Comparison of ENCODE assay signal across 9 cellular contexts in the genomic region with DNA sequence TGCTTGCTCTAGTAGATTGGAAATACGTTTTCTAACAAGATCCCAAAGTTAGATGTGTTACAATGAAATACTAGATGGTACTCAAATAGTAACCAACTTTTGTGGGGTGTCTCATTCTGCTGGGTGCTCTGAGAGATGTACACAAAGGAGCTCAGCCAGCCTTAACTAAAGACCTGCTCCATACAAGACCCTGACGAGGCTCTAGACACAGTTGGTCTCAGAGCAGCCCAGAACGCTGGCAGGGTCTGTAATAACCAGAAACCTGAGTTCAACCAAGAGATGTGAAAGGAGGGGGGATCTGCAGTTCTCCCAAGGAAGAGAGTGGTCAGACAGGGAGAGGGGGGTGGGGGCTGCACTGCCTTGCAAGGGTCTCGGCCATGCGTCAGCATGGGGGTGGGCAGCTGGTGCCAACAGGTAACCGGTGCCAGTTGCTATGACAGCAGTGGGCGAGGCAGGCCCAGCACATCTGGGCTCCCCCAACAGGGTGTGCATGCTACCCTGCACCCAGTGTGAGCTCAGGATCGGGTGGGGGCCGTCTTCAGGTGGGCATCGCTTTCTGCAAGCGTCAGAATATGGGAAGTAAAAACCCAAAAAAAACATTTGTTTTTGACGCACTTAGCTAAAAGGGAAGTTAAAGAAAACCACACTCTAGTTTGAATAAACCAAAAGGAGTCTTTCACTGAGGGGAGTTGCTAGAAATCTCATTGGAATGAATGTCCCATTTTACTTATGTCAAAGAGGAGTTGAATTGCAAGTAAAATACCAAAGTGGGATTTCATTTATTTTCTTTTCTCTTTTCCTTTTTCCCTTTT.
DNase-seq lines count a peak whose midpoint lies in the region; ATAC-seq and TF ChIP-seq lines count a peak whose summit lies in the region.
"Had no signal": no experiment of that assay in that cellular context is flagged by ENCODE, and none has a peak within 500 bp of the region (broad histone marks: within the 10 kb centered on the region; RNA-seq: fewer than 3 reads in every experiment).

No MANE protein-coding gene starts in this region.

- intact Hi-C loops in sigmoid colon (cut with DNase I): no loop called here

- 58 to 81% methylated on average over 12 of the region's 12 CpGs for WGBS in sigmoid colon, 2 donors

- peak; percentile 55 for ATAC-seq in GM19035 (IDR thresholded peaks at IDR 0.05; ENCODE audit: unreplicated experiment)
- peak; percentile 38 for ATAC-seq in HG02938 (IDR thresholded peaks at IDR 0.05; ENCODE audit: unreplicated experiment)
- peak; percentile 88 for ATAC-seq in T-helper 17 cell
- ATAC-seq in naive B cell (ENCODE audit: low read depth in 2 of 2): peak; percentile 76 to 78
- ATAC-seq: body of pancreas had no signal

- H3K4me3 Mint-ChIP-seq in T-helper 17 cell (peak overlapping the region; percentile 62), naive B cell (peak overlapping the region; percentile 70 to 89 (median 82))

- TF ChIP-seq CTCF in sigmoid colon (IDR thresholded peaks at IDR 0.05): no peak

- DNase-seq in T-helper 17 cell (peak in 1 of 3 donors; percentile 54), naive B cell (peak; percentile 96), sigmoid colon (no peak), midbrain (lab: John Stamatoyannopoulos, UW) (no peak), NCI-H524 treated with DMSO at 0.1 percent for 48 hours (lab: John Stamatoyannopoulos, UW) (no peak), Ammon's horn (ENCODE audit: low spot score) (no peak)

- no peak overlapping the region for H3K27ac ChIP-seq in sigmoid colon

- no peaks in the 10 kb centered on the region for H3K27me3 ChIP-seq in sigmoid colon
- H3K27me3 ChIP-seq: body of pancreas had no signal

- TF ChIP-seq POLR2A in sigmoid colon (IDR thresholded peaks at IDR 0.05): no peak

- H3K4me1 ChIP-seq in sigmoid colon: no peaks in the 10 kb centered on the region
- H3K4me1 ChIP-seq: body of pancreas had no signal

- peaks cover 0 to 1% (median 0%) of the 10 kb centered on the region in 7 donors for H3K9me3 Mint-ChIP-seq in naive B cell

- TF ChIP-seq EP300 in sigmoid colon (IDR thresholded peaks at IDR 0.05): no peak

- H3K27ac Mint-ChIP-seq in T-helper 17 cell: peak overlapping the region; percentile 100
- H3K27ac Mint-ChIP-seq in naive B cell: peak overlapping the region; percentile 100

- H3K36me3 Mint-ChIP-seq in T-helper 17 cell (ENCODE audit: low read depth): peaks cover 13% of the 10 kb centered on the region
- H3K36me3 Mint-ChIP-seq in naive B cell: peaks cover 16 to 33% of the 10 kb centered on the region in 2 donors

- no peak overlapping the region for H3K4me3 ChIP-seq in sigmoid colon
- H3K4me3 ChIP-seq: body of pancreas had no signal

- H3K36me3 ChIP-seq in sigmoid colon: peaks cover 0 to 27% (median 3%) of the 10 kb centered on the region in 4 donors

- peaks cover 58% of the 10 kb centered on the region for H3K4me1 Mint-ChIP-seq in T-helper 17 cell
- peaks cover 79 to 93% (median 80%) of the 10 kb centered on the region in 3 donors for H3K4me1 Mint-ChIP-seq in naive B cell

- H3K27me3 Mint-ChIP-seq in T-helper 17 cell (no peaks in the 10 kb centered on the region), naive B cell (no peaks in the 10 kb centered on the region)

- no peaks in the 10 kb centered on the region for H3K9me3 ChIP-seq in T-helper 17 cell (ENCODE audit: control insufficient read depth, low read length, poor library complexity, severe bottlenecking)
- H3K9me3 ChIP-seq in sigmoid colon: no peaks in the 10 kb centered on the region
- H3K9me3 ChIP-seq: body of pancreas had no signal

Comparison
In these comparisons a context has a peak if more than half of its experiments do, and no peak if none do; other contexts are left out.
1. ATAC-seq: peak in every context shown above with its lines; median percentile 88 in T-helper 17 cell; 77 in naive B cell; 55 in GM19035; 38 in HG02938.